Comparison of ENCODE assay signal across 8 cellular contexts in the genomic region with DNA sequence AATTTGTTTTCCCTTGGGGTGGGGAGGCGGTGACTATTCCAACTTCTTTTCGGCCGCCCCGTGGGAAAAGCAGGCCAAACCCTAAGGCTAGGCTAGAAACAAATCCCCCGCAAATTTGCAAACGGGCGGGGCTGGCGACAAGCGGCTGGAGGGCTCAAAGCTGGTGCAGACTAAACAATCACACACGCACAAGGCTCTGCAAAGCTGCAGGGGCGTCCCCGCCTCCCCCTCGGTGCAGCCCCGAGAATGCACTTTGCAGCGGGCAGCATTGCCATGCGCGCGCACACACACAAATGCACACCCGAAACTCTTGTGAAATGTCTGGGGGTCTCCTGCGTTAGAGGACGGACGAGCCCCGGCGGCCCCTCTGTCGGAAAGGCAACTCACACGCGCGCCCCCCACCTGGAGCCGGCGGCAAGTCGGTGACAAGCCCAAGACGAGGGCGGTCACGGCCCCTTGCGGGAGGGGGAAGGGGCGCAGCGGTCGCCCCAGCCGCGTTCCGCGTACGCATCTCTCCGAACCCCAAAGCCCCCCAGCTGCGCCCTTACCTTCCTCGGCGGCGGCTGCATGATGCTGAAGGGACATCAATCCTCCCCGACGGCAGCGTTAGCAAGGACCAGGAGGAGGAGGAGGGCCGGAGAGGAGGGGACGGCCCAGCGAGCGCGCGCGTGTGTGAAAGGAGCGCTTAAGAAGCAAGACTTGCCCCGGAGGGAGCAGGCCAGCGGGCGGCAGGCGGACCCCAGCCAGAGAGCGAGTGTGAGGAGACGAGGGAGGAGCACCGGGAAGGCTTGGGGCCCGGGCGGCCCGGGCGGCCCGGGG. TPM values are rescaled to one million over a fixed set of nuclear protein-coding genes. Genes with fewer than 3 reads are reported as not detected.
DNase-seq lines count a peak whose midpoint lies in the region; ATAC-seq and TF ChIP-seq lines count a peak whose summit lies in the region.

No MANE protein-coding gene starts in this region.

- DNase-seq in GM12865 (ENCODE audit: low read depth) (peak; percentile 86), HCT116 (ENCODE audit: low read depth, low spot score) (peak; percentile 13), NCI-H1417 (lab: John Stamatoyannopoulos, UW) (peak; percentile 70 to 90 (median 89)), right lobe of liver (peak in 1 of 3 donors; percentile 88), DMS153 (lab: John Stamatoyannopoulos, UW) (no peak)
- DNase-seq in activated CD4-positive, alpha-beta T cell treated with anti-CD3 and anti-CD28 coated beads for 36 hours = peak; percentile 78
- peak in 2 of 3 donors; percentile 13 to 44 for DNase-seq in stimulated activated CD4-positive, alpha-beta T cell treated with anti-CD3 and anti-CD28 coated beads, TNF-alpha, amount 100 ng/mL, for 1 hour (ENCODE audit: low read depth in 3 of 3, low spot score in 1 of 3)

- no peak for TF ChIP-seq RAD21 in HCT116 (IDR thresholded peaks at IDR 0.05; ENCODE audit: low read depth)

- no peaks in the 10 kb centered on the region for H3K9me3 Mint-ChIP-seq in activated CD4-positive, alpha-beta T cell treated with anti-CD3 and anti-CD28 coated beads for 36 hours (ENCODE audit: low read depth)
- no peaks in the 10 kb centered on the region for H3K9me3 Mint-ChIP-seq in dendritic cell treated with granulocyte-macrophage colony-stimulating factor and Interleukin-4, amounts not matched to agents 40 ng/mL and 50 ng/mL, for 4 days

- ATAC-seq in HCT116 (peak; percentile 65), right lobe of liver (peak; percentile 20 to 47 (median 38))
- ATAC-seq in activated CD4-positive, alpha-beta T cell treated with anti-CD3 and anti-CD28 coated beads for 36 hours = peak; percentile 34

- TF ChIP-seq POLR2A in HCT116 (IDR thresholded peaks at IDR 0.05; ENCODE audit: borderline replicate concordance, extremely low read depth, insufficient read depth, insufficient read length) = no peak
- no peak for TF ChIP-seq POLR2A in right lobe of liver (IDR thresholded peaks at IDR 0.05)

- H3K27me3 Mint-ChIP-seq in activated CD4-positive, alpha-beta T cell treated with anti-CD3 and anti-CD28 coated beads for 36 hours = no peaks in the 10 kb centered on the region
- no peaks in the 10 kb centered on the region for H3K27me3 Mint-ChIP-seq in dendritic cell treated with granulocyte-macrophage colony-stimulating factor and Interleukin-4, amounts not matched to agents 40 ng/mL and 50 ng/mL, for 4 days

- no peak overlapping the region for H2AFZ ChIP-seq in HCT116 (ENCODE audit: low read depth, low read length, poor library complexity, severe bottlenecking)

- peak overlapping the region; percentile 97 for H3K4me2 ChIP-seq in HCT116 (ENCODE audit: low read length)

- H3K36me3 ChIP-seq in HCT116 (ENCODE audit: control insufficient read depth in 1 of 2, insufficient read depth in 2 of 2, low read length in 2 of 2) (no peaks in the 10 kb centered on the region), right lobe of liver (no peaks in the 10 kb centered on the region)

- POLR2A ChIA-PET in HCT116 (lab: Charles Lee) = no interaction called here
- POLR2A ChIA-PET in activated CD4-positive, alpha-beta T cell treated with anti-CD3 and anti-CD28 coated beads for 36 hours (lab: Charles Lee) = interaction anchor here (0.6 to 1.2 kb wide), 3 partner anchors 9 to 420 kb away, joined by 3 to 4 read pairs (median 4); no protein-coding TSS in a partner anchor

- H3K27ac ChIP-seq in HCT116 (ENCODE audit: low read depth, low read length) = peak overlapping the region; percentile 88
- H3K27ac ChIP-seq in right lobe of liver = peak overlapping the region; percentile 94 to 97 (median 96)

- CTCF ChIA-PET in HCT116 (lab: Charles Lee) = interaction anchor here (1.0 to 1.9 kb wide), 3 partner anchors 10 to 217 kb away, joined by 5 to 11 read pairs (median 6); no protein-coding TSS in a partner anchor
- CTCF ChIA-PET in activated CD4-positive, alpha-beta T cell treated with anti-CD3 and anti-CD28 coated beads for 36 hours (lab: Charles Lee) = interaction anchor here (0.5 to 1.9 kb wide), 8 partner anchors 10 to 457 kb away, joined by 3 to 8 read pairs (median 4); partner anchors contain the start of gene STARD10

- peaks cover 14% of the 10 kb centered on the region for H3K79me2 ChIP-seq in HCT116 (ENCODE audit: insufficient read depth, low read length)

- H3K9me3 ChIP-seq in HCT116 (ENCODE audit: control insufficient read depth in 1 of 2, insufficient read depth in 1 of 2, low read depth in 1 of 2, low read length in 2 of 2) (no peaks in the 10 kb centered on the region), right lobe of liver (no peaks in the 10 kb centered on the region)

- H3K9ac ChIP-seq in HCT116 (ENCODE audit: low read length) = peak overlapping the region; percentile 72

- no TSS peak for BruUV-seq in HCT116 (replicated peaks; lab: Mats Ljungman, UMichigan)

- peak overlapping the region; percentile 92 for H3K4me3 Mint-ChIP-seq in activated CD4-positive, alpha-beta T cell treated with anti-CD3 and anti-CD28 coated beads for 36 hours
- peak overlapping the region; percentile 100 for H3K4me3 Mint-ChIP-seq in dendritic cell treated with granulocyte-macrophage colony-stimulating factor and Interleukin-4, amounts not matched to agents 40 ng/mL and 50 ng/mL, for 4 days

- H3K27me3 ChIP-seq in HCT116 (ENCODE audit: insufficient read depth, low read length) (no peaks in the 10 kb centered on the region), right lobe of liver (no peaks in the 10 kb centered on the region)

- peaks cover 8 to 22% of the 10 kb centered on the region in 2 experiments; a peak in 3 of 4 replicates for H3K4me1 ChIP-seq in HCT116 (ENCODE audit: control insufficient read depth in 1 of 2, insufficient read depth in 2 of 2, low read length in 2 of 2)
- H3K4me1 ChIP-seq in right lobe of liver = peaks cover 0 to 48% (median 17%) of the 10 kb centered on the region in 4 donors

- H3K27ac Mint-ChIP-seq in activated CD4-positive, alpha-beta T cell treated with anti-CD3 and anti-CD28 coated beads for 36 hours = peak overlapping the region; percentile 91
- H3K27ac Mint-ChIP-seq in dendritic cell treated with granulocyte-macrophage colony-stimulating factor and Interleukin-4, amounts not matched to agents 40 ng/mL and 50 ng/mL, for 4 days = peak overlapping the region; percentile 89

- H3K4me3 ChIP-seq in GM12865 (ENCODE audit: low read depth, low read length) (peak overlapping the region; percentile 83), HCT116 (replicated peaks in 1 of 2; ENCODE audit: low read depth in 1 of 2, low read length in 2 of 2) (peak overlapping the region; percentile 84 to 86), right lobe of liver (peak overlapping the region; percentile 75 to 86 (median 84))

- TF ChIP-seq CTCF in GM12865 (IDR thresholded peaks at IDR 0.05; ENCODE audit: insufficient read depth, low read depth, low read length, missing control alignments) (no peak), HCT116 (IDR thresholded peaks at IDR 0.05 in 2 of 3, conservative IDR thresholded peaks at IDR 0.05 in 1 of 3; ENCODE audit: borderline replicate concordance in 1 of 3, insufficient read depth in 1 of 3, low read depth in 2 of 3, low read length in 2 of 3) (no peak), right lobe of liver (IDR thresholded peaks at IDR 0.05) (no peak)

- peaks cover 40% of the 10 kb centered on the region for H3K4me1 Mint-ChIP-seq in activated CD4-positive, alpha-beta T cell treated with anti-CD3 and anti-CD28 coated beads for 36 hours
- peaks cover 42% of the 10 kb centered on the region for H3K4me1 Mint-ChIP-seq in dendritic cell treated with granulocyte-macrophage colony-stimulating factor and Interleukin-4, amounts not matched to agents 40 ng/mL and 50 ng/mL, for 4 days (ENCODE audit: low read depth)

- peaks cover 17% of the 10 kb centered on the region for H3K36me3 Mint-ChIP-seq in activated CD4-positive, alpha-beta T cell treated with anti-CD3 and anti-CD28 coated beads for 36 hours (ENCODE audit: low read depth)
- H3K36me3 Mint-ChIP-seq in dendritic cell treated with granulocyte-macrophage colony-stimulating factor and Interleukin-4, amounts not matched to agents 40 ng/mL and 50 ng/mL, for 4 days (ENCODE audit: low read depth) = peaks cover 42% of the 10 kb centered on the region

- RAD21 ChIA-PET in HCT116 (lab: Charles Lee; ENCODE audit: low non-redundant PET in 1 of 2, low total read pairs in 2 of 2, uncharacterized antibody in 2 of 2, unreplicated experiment in 2 of 2) = no interaction called here

- intact Hi-C loops in HCT116 (cut with micrococcal nuclease) = no loop called here
- intact Hi-C loops in activated CD4-positive, alpha-beta T cell treated with anti-CD3 and anti-CD28 coated beads for 36 hours (cut with DNase I, micrococcal nuclease) = loop anchor here (1.0 to 10.0 kb wide), 11 partner anchors 107 to 1027 kb away; partner anchors contain the start of genes ATG16L2 (in 2 of the 2), ANAPC15 (in 1 of the 2), ARAP1 (in 1 of the 2) and FAM168A (in 1 of the 2)
- intact Hi-C loops in dendritic cell treated with granulocyte-macrophage colony-stimulating factor and Interleukin-4, amounts not matched to agents 40 ng/mL and 50 ng/mL, for 4 days (cut with micrococcal nuclease) = loop anchor here (2.0 to 5.0 kb wide), 2 partner anchors 15 to 36 kb away; no protein-coding TSS in a partner anchor
- intact Hi-C loops in right lobe of liver (cut with DNase I) = no loop called here

- no peaks in the 10 kb centered on the region for H3K9me2 ChIP-seq in HCT116 (ENCODE audit: insufficient read depth)

- no peaks in the 10 kb centered on the region for H4K20me1 ChIP-seq in HCT116 (ENCODE audit: insufficient read depth)

- WGBS in right lobe of liver (ENCODE audit: insufficient coverage, low coverage, low lambda C conversion rate, missing lambda C conversion rate) = 0% methylated on average over 17 of the region's 71 CpGs

TF ChIP-seq in HCT116, 20 proteins besides CTCF, POLR2A, EP300 and RAD21:
- no peak for TF ChIP-seq SRF (IDR thresholded peaks at IDR 0.05; ENCODE audit: low read depth)
- no peak for TF ChIP-seq EZH2phosphoT487 (IDR thresholded peaks at IDR 0.05; ENCODE audit: borderline replicate concordance)
- TF ChIP-seq, protein P1, sequence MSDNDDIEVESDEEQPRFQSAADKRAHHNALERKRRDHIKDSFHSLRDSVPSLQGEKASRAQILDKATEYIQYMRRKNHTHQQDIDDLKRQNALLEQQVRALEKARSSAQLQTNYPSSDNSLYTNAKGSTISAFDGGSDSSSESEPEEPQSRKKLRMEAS (IDR thresholded peaks at IDR 0.05) = peak; percentile 25; the same call in 1 of the 2 replicates
- TF ChIP-seq SIN3A (IDR thresholded peaks at IDR 0.05; ENCODE audit: low read depth) = peak; percentile 32; the same call in 1 of the 2 replicates

RNA-seq across cellular contexts. Expression of gene FCHSD2, which starts 0.6 kb away (rescaled TPM):
- 15.0 TPM for total RNA-seq in HCT116 (2021; ENCODE audit: unreplicated experiment)
- 5.5 and 6.7 TPM in 2 replicates for polyA plus RNA-seq in HCT116 (2012)
- total RNA-seq in activated CD4-positive, alpha-beta T cell treated with anti-CD3 and anti-CD28 coated beads for 36 hours = 10 to 100 TPM; 24.1 to 24.7 TPM
- total RNA-seq in right lobe of liver = 10 to 100 TPM; 10.8 to 25.9 (median 17.8) TPM

Comparison
In these comparisons a context has a peak if more than half of its experiments do, and no peak if none do; other contexts are left out.
1. intact Hi-C loops: an anchor here in activated CD4-positive, alpha-beta T cell treated with anti-CD3 and anti-CD28 coated beads for 36 hours (1.0 to 10.0 kb wide) and dendritic cell treated with granulocyte-macrophage colony-stimulating factor and Interleukin-4, amounts not matched to agents 40 ng/mL and 50 ng/mL, for 4 days (2.0 to 5.0 kb wide); none called in HCT116 and right lobe of liver.